8 cellular contexts compared by ENCODE assay signal in genomic region chr2:148644885-148645134, GRCh38. TPM values are rescaled to one million over a fixed set of nuclear protein-coding genes. Genes with fewer than 3 reads are reported as not detected.
DNase-seq lines count a peak whose midpoint lies in the region; ATAC-seq, FAIRE-seq and TF ChIP-seq lines count a peak whose summit lies in the region.

No MANE protein-coding gene starts in this region.

- peak overlapping the region; percentile 100 for H4K5ac ChIP-seq in H9 (ENCODE audit: insufficient read length, low read depth, low read length)

- H2BK120ac ChIP-seq in H9 (ENCODE audit: low read depth, low read length, poor library complexity, severe bottlenecking): no peak overlapping the region

- no peaks in the 10 kb centered on the region for H3K9me3 ChIP-seq in H9 (ENCODE audit: control insufficient read depth, low read depth, low read length)

- DNase-seq in H9: no peak
- DNase-seq in NOMO-1 treated with dmso at 0.1 percent for 144 hours (lab: John Stamatoyannopoulos, UW; ENCODE audit: unreplicated experiment): peak; percentile 65
- no peak for DNase-seq in endothelial cell (ENCODE audit: low spot score)
- no peak for DNase-seq in neural crest cell (ENCODE audit: low read depth, low spot score)
- DNase-seq in iPS-NIHi7 (ENCODE audit: extremely low spot score): no peak
- no peak for DNase-seq in Kasumi-1 (lab: John Stamatoyannopoulos, UW)
- DNase-seq in D721Med (ENCODE audit: insufficient read length, low spot score): no peak

- no CpG with 5 or more reads among the region's 27 CpGs for WGBS in H9 (ENCODE audit: extremely low coverage, insufficient read length, low lambda C conversion rate)

- no peaks in the 10 kb centered on the region for H4K20me1 ChIP-seq in H9 (ENCODE audit: control insufficient read depth, insufficient read depth, insufficient read length)

- no peak overlapping the region; the same call in 1 of the 2 replicates for H3K4ac ChIP-seq in H9 (ENCODE audit: low read depth, low read length)

- H3K9me3 Mint-ChIP-seq in H9: peaks cover 0 to 2% of the 10 kb centered on the region in 2 experiments; a peak in 1 of 5 replicates
- no peaks in the 10 kb centered on the region for H3K9me3 Mint-ChIP-seq in endothelial cell (ENCODE audit: unreplicated experiment)
- no peaks in the 10 kb centered on the region for H3K9me3 Mint-ChIP-seq in neural crest cell

- peaks cover 12% of the 10 kb centered on the region for H3K23me2 ChIP-seq in H9 (ENCODE audit: insufficient read length, low read depth, low read length, poor library complexity, severe bottlenecking)

- peaks cover 27% of the 10 kb centered on the region in 2 experiments for H3K4me1 Mint-ChIP-seq in H9
- peaks cover 15% of the 10 kb centered on the region for H3K4me1 Mint-ChIP-seq in endothelial cell (ENCODE audit: unreplicated experiment)
- H3K4me1 Mint-ChIP-seq in neural crest cell: peaks cover 26% of the 10 kb centered on the region

- peak overlapping the region; percentile 99 for H3K9ac ChIP-seq in H9 (ENCODE audit: extremely low read depth, insufficient read length, low read length)

- H2BK20ac ChIP-seq in H9 (ENCODE audit: low read depth, low read length, poor library complexity, severe bottlenecking): no peak overlapping the region

- no peak for FAIRE-seq in D721Med (lab: Jason Lieb, UNC)

- peak overlapping the region; percentile 41 for H3K23ac ChIP-seq in H9 (ENCODE audit: insufficient read length, low read depth, low read length)

- H3K4me3 Mint-ChIP-seq in H9 (peak overlapping the region; percentile 93), endothelial cell (ENCODE audit: unreplicated experiment) (peak overlapping the region; percentile 96), neural crest cell (peak overlapping the region; percentile 95)

- peak overlapping the region; percentile 64 for H2BK12ac ChIP-seq in H9 (ENCODE audit: insufficient read length, low read depth, low read length)

- H3K27me3 ChIP-seq in H9 (ENCODE audit: insufficient read depth, low read length): no peaks in the 10 kb centered on the region

- H3K4me1 ChIP-seq in H9 (ENCODE audit: insufficient read depth, low read length): no peaks in the 10 kb centered on the region; the same call in 1 of the 2 replicates

- no peak overlapping the region for H2AFZ ChIP-seq in H9 (ENCODE audit: low read length)

- H4K8ac ChIP-seq in H9 (replicated peaks; ENCODE audit: insufficient read length, low read depth, low read length): no peak overlapping the region

- peaks cover 16% of the 10 kb centered on the region for H3K27me3 Mint-ChIP-seq in H9 (ENCODE audit: low read depth)
- peaks cover 10% of the 10 kb centered on the region for H3K27me3 Mint-ChIP-seq in endothelial cell (ENCODE audit: unreplicated experiment)
- peaks cover 26% of the 10 kb centered on the region for H3K27me3 Mint-ChIP-seq in neural crest cell (ENCODE audit: low read depth)

- H3T11ph ChIP-seq in H9 (ENCODE audit: low read length): peak overlapping the region; percentile 71

- H3K27ac Mint-ChIP-seq in H9: peak overlapping the region; percentile 99
- peak overlapping the region; percentile 95 for H3K27ac Mint-ChIP-seq in endothelial cell (ENCODE audit: unreplicated experiment)
- H3K27ac Mint-ChIP-seq in neural crest cell (ENCODE audit: unreplicated experiment): peak overlapping the region; percentile 100

- no peak overlapping the region for H2BK15ac ChIP-seq in H9 (ENCODE audit: low read depth, low read length)

- H3K14ac ChIP-seq in H9 (ENCODE audit: insufficient read depth, low read length): peak overlapping the region; percentile 100

- peak overlapping the region; percentile 100 for H3K4me2 ChIP-seq in H9 (ENCODE audit: insufficient read depth, insufficient read length, low read length)

- H3K36me3 Mint-ChIP-seq in H9 (ENCODE audit: insufficient read depth in 1 of 3, low read depth in 3 of 3) (peaks cover 0 to 2% (median 0%) of the 10 kb centered on the region in 3 experiments; a peak in 1 of 7 replicates), endothelial cell (ENCODE audit: low read depth, unreplicated experiment) (peaks cover 13% of the 10 kb centered on the region), neural crest cell (ENCODE audit: low read depth) (peaks cover 4% of the 10 kb centered on the region)

- peak overlapping the region; percentile 99 for H3K56ac ChIP-seq in H9 (ENCODE audit: insufficient read length, low read depth, low read length)

- ATAC-seq in GM18498 (IDR thresholded peaks at IDR 0.05; ENCODE audit: unreplicated experiment): peak; percentile 44

- peaks cover 27% of the 10 kb centered on the region for H3K79me2 ChIP-seq in H9 (ENCODE audit: insufficient read depth, low read length)

- peak overlapping the region; percentile 99 for H2BK5ac ChIP-seq in H9 (ENCODE audit: insufficient read length, low read length)

- H2AK5ac ChIP-seq in H9 (ENCODE audit: insufficient read length, low read length): no peak overlapping the region

- H3K27ac ChIP-seq in H9 (ENCODE audit: insufficient read length, low read depth, low read length): peak overlapping the region; percentile 92

- TF ChIP-seq CTCF in H9 (conservative IDR thresholded peaks at IDR 0.05): no peak
- TF ChIP-seq CTCF in endothelial cell (IDR thresholded peaks at IDR 0.05; ENCODE audit: unreplicated experiment): peak; percentile 29
- no peak for TF ChIP-seq CTCF in neural crest cell (conservative IDR thresholded peaks at IDR 0.05)
- no peak for TF ChIP-seq CTCF in D721Med (IDR thresholded peaks at IDR 0.05; ENCODE audit: insufficient read depth, missing control alignments)

- H3K18ac ChIP-seq in H9 (ENCODE audit: insufficient read length, low read depth, low read length): peak overlapping the region; percentile 100

- H4K91ac ChIP-seq in H9 (ENCODE audit: insufficient read length, low read depth, low read length): no peak overlapping the region

- no peaks in the 10 kb centered on the region for H3K79me1 ChIP-seq in H9 (ENCODE audit: insufficient read depth, low read depth, low read length, poor library complexity, severe bottlenecking)

RNA-seq across cellular contexts. Expression of gene EPC2, which starts 0.3 kb away (rescaled TPM):
- total RNA-seq in H9 (2021): 31.3 and 31.5 TPM in 2 replicates
- 31.4 TPM for total RNA-seq in endothelial cell (ENCODE audit: unreplicated experiment)
- 31.6 and 35.3 TPM in 2 replicates for total RNA-seq in neural crest cell
